Comparison of ENCODE assay signal across 19 cellular contexts in genomic region chr5:159257629-159258283, GRCh38.
"Had no signal": no experiment of that assay in that cellular context is flagged by ENCODE, and none has a peak within 500 bp of the region (broad histone marks: within the 10 kb centered on the region; RNA-seq: fewer than 3 reads in every experiment).

No MANE protein-coding gene starts in this region.

- H3K4me3 ChIP-seq: left ventricle myocardium inferior, mucosa of descending colon, skin epidermis had no signal

- H3K36me3 Mint-ChIP-seq: brain had no signal

- H3K9me3 ChIP-seq: left ventricle myocardium inferior, mucosa of descending colon had no signal

- H3K27ac Mint-ChIP-seq: activated CD4-positive, alpha-beta T cell treated with anti-CD3 and anti-CD28 coated beads, Interleukin-2, amount 10 ng/mL, durations not matched to agents 7 days and 5 days; activated naive CD8-positive, alpha-beta T cell treated with anti-CD3 and anti-CD28 coated beads, Interleukin-2, amount 10 ng/mL, durations not matched to agents 7 days and 5 days; brain had no signal

- FAIRE-seq: TTC549 had no signal

- DNase-seq: activated CD4-positive, alpha-beta T cell treated with anti-CD3 and anti-CD28 coated beads, Interleukin-2, amount 10 ng/mL, durations not matched to agents 7 days and 5 days; activated CD4-positive, CD25-positive, alpha-beta regulatory T cell; activated naive CD4-positive, alpha-beta T cell; activated naive CD8-positive, alpha-beta T cell treated with anti-CD3 and anti-CD28 coated beads, Interleukin-2, amount 10 ng/mL, durations not matched to agents 7 days and 5 days; activated T-cell treated with anti-CD3 and anti-CD28 coated beads for 4 hours; cortex of kidney; effector memory CD4-positive, alpha-beta T cell; erythroblast; hypothalamus; left ventricle myocardium inferior; mucosa of descending colon; naive thymus-derived CD4-positive, alpha-beta T cell; stimulated activated naive CD8-positive, alpha-beta T cell treated with anti-CD3 and anti-CD28 coated beads, Interleukin-15, Interleukin-2, amounts not matched to agents 100 U/mL and 50 U/mL, for 24 hours; T-helper 17 cell; trophoblast cell had no signal

- H3K9me3 Mint-ChIP-seq: activated CD4-positive, alpha-beta T cell treated with anti-CD3 and anti-CD28 coated beads, Interleukin-2, amount 10 ng/mL, durations not matched to agents 7 days and 5 days; activated naive CD8-positive, alpha-beta T cell treated with anti-CD3 and anti-CD28 coated beads, Interleukin-2, amount 10 ng/mL, durations not matched to agents 7 days and 5 days; central memory CD8-positive, alpha-beta T cell had no signal

- H3K4me3 Mint-ChIP-seq: activated CD4-positive, alpha-beta T cell treated with anti-CD3 and anti-CD28 coated beads, Interleukin-2, amount 10 ng/mL, durations not matched to agents 7 days and 5 days; activated naive CD8-positive, alpha-beta T cell treated with anti-CD3 and anti-CD28 coated beads, Interleukin-2, amount 10 ng/mL, durations not matched to agents 7 days and 5 days; central memory CD8-positive, alpha-beta T cell; T-helper 17 cell had no signal

- H3K27me3 Mint-ChIP-seq: activated CD4-positive, alpha-beta T cell treated with anti-CD3 and anti-CD28 coated beads, Interleukin-2, amount 10 ng/mL, durations not matched to agents 7 days and 5 days had no signal

- ATAC-seq: mucosa of descending colon; naive thymus-derived CD4-positive, alpha-beta T cell; stimulated activated naive CD8-positive, alpha-beta T cell treated with anti-CD3 and anti-CD28 coated beads, Interleukin-15, Interleukin-2, amounts not matched to agents 100 U/mL and 50 U/mL, for 24 hours; T-helper 17 cell had no signal

- H3K36me3 ChIP-seq: left ventricle myocardium inferior had no signal

- H3K27ac ChIP-seq: left ventricle myocardium inferior, skin epidermis had no signal
